In the genomic region with DNA sequence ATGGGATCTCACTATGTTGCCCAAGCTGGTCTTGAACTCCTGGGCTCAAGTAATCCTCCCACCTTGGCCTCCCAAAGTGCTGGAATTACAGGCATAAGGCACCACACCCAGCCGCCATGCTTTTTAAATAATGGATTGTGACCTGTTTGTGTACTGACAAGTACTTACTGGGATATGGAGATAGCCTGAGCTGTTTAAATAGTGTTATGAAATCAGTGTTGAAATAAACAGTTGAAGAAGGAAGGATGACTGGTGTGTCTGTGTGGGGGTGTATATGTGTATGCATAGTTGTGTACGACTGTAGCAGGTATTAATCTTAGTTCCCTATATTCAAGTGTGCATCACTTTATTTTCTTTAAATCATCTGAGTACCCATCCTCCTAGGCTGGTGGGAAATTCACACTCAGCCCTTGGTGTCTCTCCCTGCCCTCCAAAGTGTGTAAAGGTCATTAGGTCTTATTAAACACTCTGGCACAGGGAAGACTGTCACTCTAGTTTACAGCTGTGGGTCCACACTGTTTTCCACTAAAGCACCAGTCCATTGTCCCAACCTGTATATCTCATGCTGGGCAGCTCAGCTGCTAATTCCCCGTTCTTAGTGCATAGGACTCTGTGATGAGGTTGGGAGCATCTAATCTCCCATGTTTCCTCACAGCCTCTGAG, we compare ENCODE assay signal across 27 cellular contexts.
A peak's percentile ranks its signal among the peaks of the same experiment; 100 is the strongest.
DNase-seq lines count a peak whose midpoint lies in the region; ATAC-seq and TF ChIP-seq lines count a peak whose summit lies in the region.
"Had no signal": no experiment of that assay in that cellular context is flagged by ENCODE, and none has a peak within 500 bp of the region (broad histone marks: within the 10 kb centered on the region; RNA-seq: fewer than 3 reads in every experiment).

No MANE protein-coding gene starts in this region.

- peaks cover 14% of the 10 kb centered on the region for H3K27me3 Mint-ChIP-seq in CD4-positive, CD25-positive, alpha-beta regulatory T cell
- peaks cover 2% of the 10 kb centered on the region for H3K27me3 Mint-ChIP-seq in glutamatergic neuron (ENCODE audit: unreplicated experiment)
- H3K27me3 Mint-ChIP-seq: activated naive CD8-positive, alpha-beta T cell treated with anti-CD3 and anti-CD28 coated beads, Interleukin-2, amount 50 U/mL, for 24 hours; CD4-positive, alpha-beta T cell had no signal

- H3K4me1 Mint-ChIP-seq in CD4-positive, CD25-positive, alpha-beta regulatory T cell = peaks cover 14 to 32% (median 19%) of the 10 kb centered on the region in 4 donors
- peaks cover 5% of the 10 kb centered on the region for H3K4me1 Mint-ChIP-seq in glutamatergic neuron (ENCODE audit: low read depth, unreplicated experiment)
- H3K4me1 Mint-ChIP-seq: WTC11 had no signal

- peak overlapping the region in 1 of 4 donors; percentile 49 for H3K4me3 Mint-ChIP-seq in CD4-positive, CD25-positive, alpha-beta regulatory T cell
- H3K4me3 Mint-ChIP-seq in glutamatergic neuron (ENCODE audit: unreplicated experiment) = no peak overlapping the region
- H3K4me3 Mint-ChIP-seq: activated naive CD8-positive, alpha-beta T cell treated with anti-CD3 and anti-CD28 coated beads, Interleukin-2, amount 50 U/mL, for 24 hours; CD4-positive, alpha-beta T cell; stimulated activated effector memory CD8-positive, alpha-beta T cell treated with anti-CD3 and anti-CD28 coated beads, Interleukin-12 subunit alpha, Interleukin-12 subunit beta, amount 100 ng/mL, for 72 hours; WTC11 had no signal

- WGBS in lung, 2 donors = 48 to 73% methylated on average over 3 of the region's 3 CpGs

- H3K36me3 Mint-ChIP-seq in CD4-positive, CD25-positive, alpha-beta regulatory T cell = no peaks in the 10 kb centered on the region
- H3K36me3 Mint-ChIP-seq in glutamatergic neuron (ENCODE audit: unreplicated experiment) = peaks cover 8% of the 10 kb centered on the region

- no peak overlapping the region for H3K27ac ChIP-seq in CD4-positive, CD25-positive, alpha-beta regulatory T cell (ENCODE audit: insufficient read depth, low read length, poor library complexity, severe bottlenecking)
- H3K27ac ChIP-seq in lung (ENCODE audit: low read depth in 1 of 2, low read length in 1 of 2) = no peak overlapping the region
- H3K27ac ChIP-seq: body of pancreas, left ventricle myocardium inferior, SJSA1, skin epidermis, uterus had no signal

- H3K4me3 ChIP-seq in CD4-positive, CD25-positive, alpha-beta regulatory T cell (ENCODE audit: low read depth, low read length) = no peak overlapping the region
- H3K4me3 ChIP-seq in choroid plexus epithelial cell (ENCODE audit: low read depth, low read length) (no peak overlapping the region), lung (no peak overlapping the region)
- H3K4me3 ChIP-seq: body of pancreas, K562, left ventricle myocardium inferior, SJSA1, skin epidermis, uterus had no signal

- H3K27ac Mint-ChIP-seq in CD4-positive, CD25-positive, alpha-beta regulatory T cell = peak overlapping the region in 2 of 3 donors; percentile 11 to 29
- H3K27ac Mint-ChIP-seq in glutamatergic neuron (ENCODE audit: unreplicated experiment) = no peak overlapping the region
- H3K27ac Mint-ChIP-seq: activated naive CD8-positive, alpha-beta T cell treated with anti-CD3 and anti-CD28 coated beads, Interleukin-2, amount 50 U/mL, for 24 hours; activated T-helper 2 cell treated with anti-CD3 and anti-CD28 coated beads, Interferon-gamma antibody, Interleukin-2, Interleukin-4, amounts not matched to agents 10 μg/mL and 5 μg/mL and 100 μg/mL, durations not matched to agents 14 hours and 24 hours and 36 hours; CD4-positive, alpha-beta T cell; stimulated activated effector memory CD8-positive, alpha-beta T cell treated with anti-CD3 and anti-CD28 coated beads, Interleukin-12 subunit alpha, Interleukin-12 subunit beta, amount 100 ng/mL, for 72 hours; WTC11 had no signal

- H3K9me3 Mint-ChIP-seq in CD4-positive, CD25-positive, alpha-beta regulatory T cell = peaks cover 0 to 7% (median 0%) of the 10 kb centered on the region in 7 donors
- H3K9me3 Mint-ChIP-seq in glutamatergic neuron (ENCODE audit: unreplicated experiment) = no peaks in the 10 kb centered on the region

- H3K4me1 ChIP-seq in CD4-positive, CD25-positive, alpha-beta regulatory T cell (ENCODE audit: control insufficient read depth, insufficient read depth, low read length, poor library complexity, severe bottlenecking) = peaks cover 23% of the 10 kb centered on the region
- peaks cover 0 to 3% of the 10 kb centered on the region in 2 donors for H3K4me1 ChIP-seq in lung (ENCODE audit: control insufficient read depth in 2 of 2, insufficient read depth in 2 of 2, low read length in 2 of 2)
- H3K4me1 ChIP-seq: body of pancreas, uterus had no signal

- TF ChIP-seq CTCF in choroid plexus epithelial cell (conservative IDR thresholded peaks at IDR 0.05; ENCODE audit: low read depth, low read length) = no peak
- TF ChIP-seq CTCF in lung (IDR thresholded peaks at IDR 0.05; ENCODE audit: control extremely low read depth, extremely low read depth) = no peak
- no peak for TF ChIP-seq CTCF in glutamatergic neuron (IDR thresholded peaks at IDR 0.05; ENCODE audit: partially characterized antibody, unreplicated experiment)

- H3K9me3 ChIP-seq in CD4-positive, CD25-positive, alpha-beta regulatory T cell (ENCODE audit: control insufficient read depth in 2 of 2, low read length in 2 of 2) = no peaks in the 10 kb centered on the region
- no peaks in the 10 kb centered on the region for H3K9me3 ChIP-seq in lung (ENCODE audit: control insufficient read depth in 2 of 2, insufficient read depth in 1 of 2, low read length in 1 of 2)
- H3K9me3 ChIP-seq: body of pancreas, left ventricle myocardium inferior, SJSA1, uterus had no signal

- no peak for ATAC-seq in CD4-positive, CD25-positive, alpha-beta regulatory T cell (ENCODE audit: low read depth in 2 of 2)
- ATAC-seq in lung (ENCODE audit: insufficient read depth, low FRiP score) = peak; percentile 41
- ATAC-seq: activated naive CD8-positive, alpha-beta T cell treated with anti-CD3 and anti-CD28 coated beads, Interleukin-2, amount 50 U/mL, for 24 hours; body of pancreas; K562; Panc1; stimulated activated effector memory CD8-positive, alpha-beta T cell treated with anti-CD3 and anti-CD28 coated beads, Interleukin-12 subunit alpha, Interleukin-12 subunit beta, amount 100 ng/mL, for 72 hours; WTC11 had no signal

- H3K27me3 ChIP-seq in CD4-positive, CD25-positive, alpha-beta regulatory T cell (ENCODE audit: control insufficient read depth, insufficient read depth, low read length) = peaks cover 4% of the 10 kb centered on the region
- no peaks in the 10 kb centered on the region for H3K27me3 ChIP-seq in lung (ENCODE audit: control insufficient read depth, insufficient read depth)
- H3K27me3 ChIP-seq: body of pancreas, SJSA1, uterus had no signal

- DNase-seq in CD4-positive, CD25-positive, alpha-beta regulatory T cell = no peak
- peak; percentile 32 for DNase-seq in NCI-H226
- DNase-seq in choroid plexus epithelial cell (ENCODE audit: low read depth) = peak; percentile 33
- DNase-seq in lung (ENCODE audit: low spot score) = no peak
- no peak for DNase-seq in nucleus accumbens (lab: John Stamatoyannopoulos, UW)
- DNase-seq in glutamatergic neuron = no peak
- no peak for DNase-seq in NCI-H187 treated with DMSO at 0.1 percent for 48 hours (lab: John Stamatoyannopoulos, UW)
- no peak for DNase-seq in NCI-H1092 treated with DMSO at 0.1 percent for 48 hours (lab: John Stamatoyannopoulos, UW)
- DNase-seq: activated CD4-positive, alpha-beta T cell treated with anti-CD3 and anti-CD28 coated beads, Interleukin-2, amount 50 U/mL, for 4 hours; activated CD8-positive, alpha-beta memory T cell treated with anti-CD3 and anti-CD28 coated beads, Interleukin-2, amount 50 U/mL, for 4 hours; activated naive CD8-positive, alpha-beta T cell treated with anti-CD3 and anti-CD28 coated beads, Interleukin-2, amount 50 U/mL, for 24 hours; body of pancreas; CD4-positive, alpha-beta T cell; DMS153; left ventricle myocardium inferior; MM.1S; NCI-H2029 treated with DMSO at 0.1 percent for 48 hours; stimulated activated CD4-positive, alpha-beta T cell treated with anti-CD3 and anti-CD28 coated beads, Interleukin-2, amount 100 ng/mL, for 24 hours; T-helper 2 cell; uterus had no signal

- no peaks in the 10 kb centered on the region for H3K36me3 ChIP-seq in CD4-positive, CD25-positive, alpha-beta regulatory T cell (ENCODE audit: control insufficient read depth, insufficient read depth, low read length)
- H3K36me3 ChIP-seq in lung (ENCODE audit: control insufficient read depth in 2 of 2, insufficient read depth in 2 of 2, low read length in 2 of 2) = no peaks in the 10 kb centered on the region
- H3K36me3 ChIP-seq: left ventricle myocardium inferior, SJSA1, uterus had no signal

Comparison
In these comparisons a context has a peak if more than half of its experiments do, and no peak if none do; other contexts are left out.
1. DNase-seq: peak in NCI-H226 (single experiment) and choroid plexus epithelial cell (single experiment); none in CD4-positive, CD25-positive, alpha-beta regulatory T cell (0 of 3), lung (single experiment), nucleus accumbens (0 of 56), glutamatergic neuron (single experiment), NCI-H187 treated with DMSO at 0.1 percent for 48 hours (single experiment) and NCI-H1092 treated with DMSO at 0.1 percent for 48 hours (single experiment).